Comparison of ENCODE assay signal across 26 cellular contexts in the genomic region with DNA sequence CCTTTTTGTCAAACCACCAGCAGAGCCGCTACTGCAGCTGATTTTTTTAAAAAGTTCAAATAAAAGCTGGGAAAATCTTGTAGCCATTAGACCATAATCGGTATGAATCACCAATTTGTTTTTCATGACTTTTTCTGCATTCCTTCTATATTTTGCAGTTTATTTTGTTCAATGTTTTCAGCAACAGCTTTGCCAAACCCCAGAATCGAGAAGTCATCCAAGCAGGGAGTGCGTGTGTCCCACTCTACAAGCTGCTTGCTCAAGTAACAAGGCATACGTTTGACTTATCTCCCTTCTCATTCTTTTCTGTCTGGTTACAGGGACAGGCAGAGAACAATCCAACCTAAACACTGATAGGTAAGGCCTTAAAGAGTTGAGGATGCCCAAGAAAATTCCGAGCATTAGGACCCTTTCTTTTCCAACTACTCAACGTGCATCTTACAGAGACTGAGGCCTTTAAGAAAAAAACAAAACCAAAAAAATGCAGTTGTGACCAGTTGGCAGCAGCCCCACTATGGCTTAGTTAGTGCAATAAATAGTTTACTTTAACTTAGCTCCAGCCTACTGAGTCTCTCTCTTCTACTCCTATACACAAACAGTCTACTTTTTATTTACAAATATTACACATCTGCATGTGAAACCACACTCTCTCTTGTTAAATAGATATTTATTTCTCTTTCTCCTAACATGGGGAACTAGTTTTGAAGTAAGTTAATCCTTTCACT.
DNase-seq lines count a peak whose midpoint lies in the region; TF ChIP-seq lines count a peak whose summit lies in the region.
"Had no signal": no experiment of that assay in that cellular context is flagged by ENCODE, and none has a peak within 500 bp of the region (broad histone marks: within the 10 kb centered on the region; RNA-seq: fewer than 3 reads in every experiment).

No MANE protein-coding gene starts in this region.

- TF ChIP-seq EP300 in suprapubic skin (IDR thresholded peaks at IDR 0.05) (no peak), stomach (IDR thresholded peaks at IDR 0.05) (no peak)

- H3K4me1 ChIP-seq in suprapubic skin: peaks cover 7% of the 10 kb centered on the region
- H3K4me1 ChIP-seq in ascending aorta: no peaks in the 10 kb centered on the region
- no peaks in the 10 kb centered on the region for H3K4me1 ChIP-seq in effector memory CD4-positive, alpha-beta T cell (ENCODE audit: control insufficient read depth, insufficient read depth, low read length, poor library complexity, severe bottlenecking)
- peaks cover 0 to 11% (median 5%) of the 10 kb centered on the region in 4 donors for H3K4me1 ChIP-seq in stomach
- H3K4me1 ChIP-seq: BE2C, foreskin keratinocyte, right atrium auricular region, upper lobe of right lung had no signal

- CTCF ChIA-PET in BJ (lab: Yijun Ruan, JAX): interaction anchor here (0.6 kb wide), 1 partner anchor 128 kb away, joined by 3 read pairs; no protein-coding TSS in a partner anchor

- 52% methylated on average over 7 of the region's 7 CpGs for WGBS in suprapubic skin
- WGBS in stomach, 5 donors: 50 to 63% (median 58%) methylated on average over 7 of the region's 7 CpGs

- H3K4me3 ChIP-seq in BJ (ENCODE audit: low read depth, low read length) (no peak overlapping the region), fibroblast of pulmonary artery (replicated peaks; ENCODE audit: low read depth, low read length) (no peak overlapping the region), suprapubic skin (no peak overlapping the region), ascending aorta (no peak overlapping the region), stomach (no peak overlapping the region)
- H3K4me3 ChIP-seq in effector memory CD4-positive, alpha-beta T cell (ENCODE audit: insufficient read depth, low read depth, low read length, poor library complexity, severe bottlenecking): no peak overlapping the region
- H3K4me3 ChIP-seq: A549, heart left ventricle, right atrium auricular region, upper lobe of right lung had no signal

- no peak for TF ChIP-seq POLR2A in suprapubic skin (IDR thresholded peaks at IDR 0.05)
- no peak for TF ChIP-seq POLR2A in stomach (IDR thresholded peaks at IDR 0.05)

- TF ChIP-seq CTCF in BJ (IDR thresholded peaks at IDR 0.05; ENCODE audit: insufficient read depth, low read depth, low read length) (no peak), fibroblast of pulmonary artery (IDR thresholded peaks at IDR 0.05; ENCODE audit: low read length, missing control alignments) (no peak), suprapubic skin (IDR thresholded peaks at IDR 0.05) (no peak), ascending aorta (IDR thresholded peaks at IDR 0.05) (no peak), stomach (IDR thresholded peaks at IDR 0.05) (no peak)

- intact Hi-C loops in ascending aorta (cut with DNase I): no loop called here
- intact Hi-C loops in stomach (cut with DNase I; ENCODE audit: low total_unique reads): no loop called here

- POLR2A ChIA-PET in BJ (lab: Charles Lee): interaction anchor here (0.8 kb wide), 1 partner anchor 20 kb away, joined by 4 read pairs; no protein-coding TSS in a partner anchor

- H3K27me3 ChIP-seq in BJ (ENCODE audit: control insufficient read depth, insufficient read depth, low read length): no peaks in the 10 kb centered on the region
- H3K27me3 ChIP-seq in suprapubic skin: no peaks in the 10 kb centered on the region
- H3K27me3 ChIP-seq in ascending aorta: no peaks in the 10 kb centered on the region
- no peaks in the 10 kb centered on the region for H3K27me3 ChIP-seq in effector memory CD4-positive, alpha-beta T cell (replicated peaks; ENCODE audit: control insufficient read depth, insufficient read depth, low read length, poor library complexity, severe bottlenecking)
- peaks cover 0 to 4% (median 2%) of the 10 kb centered on the region in 3 donors for H3K27me3 ChIP-seq in stomach
- H3K27me3 ChIP-seq: right atrium auricular region had no signal

- peak; percentile 47 for DNase-seq in BJ (ENCODE audit: low read depth)
- peak; percentile 34 for DNase-seq in M059J (ENCODE audit: low read depth)
- peak; percentile 15 for DNase-seq in fibroblast of pulmonary artery (ENCODE audit: low read depth)
- DNase-seq in suprapubic skin (ENCODE audit: low spot score in 2 of 2): no peak
- DNase-seq in NCI-H187 treated with DMSO at 0.1 percent for 48 hours (lab: John Stamatoyannopoulos, UW): no peak
- no peak for DNase-seq in ascending aorta (ENCODE audit: low spot score in 2 of 2)
- DNase-seq in effector memory CD4-positive, alpha-beta T cell: no peak
- DNase-seq in stomach: no peak
- DNase-seq: activated CD4-positive, alpha-beta T cell treated with anti-CD3 and anti-CD28 coated beads for 36 hours; activated CD8-positive, alpha-beta T cell treated with anti-CD3 and anti-CD28 coated beads, Interleukin-2, amount 10 ng/mL, durations not matched to agents 7 days and 5 days; BE2C; CD8-positive, alpha-beta memory T cell; foreskin keratinocyte; HCEC 1CT; heart left ventricle; NCI-H1417; NCI-H2029 treated with DMSO at 0.1 percent for 48 hours; NCI-H226; NCI-H526 treated with DMSO at 0.1 percent for 48 hours; posterior cingulate gyrus; SHP77 treated with DMSO at 0.1 percent for 48 hours; stimulated activated CD8-positive, alpha-beta memory T cell treated with anti-CD3 and anti-CD28 coated beads, Interleukin-4, amount 100 ng/mL, for 48 hours; T-helper 9 cell; upper lobe of right lung had no signal

- H3K36me3 ChIP-seq in BJ (ENCODE audit: control insufficient read depth, insufficient read depth, low read length) (no peaks in the 10 kb centered on the region), suprapubic skin (no peaks in the 10 kb centered on the region), ascending aorta (no peaks in the 10 kb centered on the region), stomach (no peaks in the 10 kb centered on the region)
- no peaks in the 10 kb centered on the region for H3K36me3 ChIP-seq in effector memory CD4-positive, alpha-beta T cell (ENCODE audit: control insufficient read depth, insufficient read depth, low read length)
- H3K36me3 ChIP-seq: BE2C, heart left ventricle, right atrium auricular region, upper lobe of right lung had no signal

- H3K9me3 ChIP-seq in suprapubic skin (no peaks in the 10 kb centered on the region), ascending aorta (no peaks in the 10 kb centered on the region), stomach (no peaks in the 10 kb centered on the region)
- no peaks in the 10 kb centered on the region for H3K9me3 ChIP-seq in effector memory CD4-positive, alpha-beta T cell (ENCODE audit: control insufficient read depth, low read length)
- H3K9me3 ChIP-seq: A549, BE2C, heart left ventricle, right atrium auricular region, upper lobe of right lung had no signal

- H3K27ac ChIP-seq in suprapubic skin: peak overlapping the region; percentile 39
- no peak overlapping the region for H3K27ac ChIP-seq in ascending aorta
- H3K27ac ChIP-seq in effector memory CD4-positive, alpha-beta T cell (ENCODE audit: insufficient read depth, low read length, poor library complexity, severe bottlenecking): no peak overlapping the region
- no peak overlapping the region for H3K27ac ChIP-seq in stomach
- H3K27ac ChIP-seq: A549, foreskin keratinocyte, heart left ventricle, right atrium auricular region, upper lobe of right lung had no signal

Comparison
In these comparisons a context has a peak if more than half of its experiments do, and no peak if none do; other contexts are left out.
1. DNase-seq: peak in BJ (single experiment), M059J (single experiment) and fibroblast of pulmonary artery (single experiment); none in suprapubic skin (0 of 2), NCI-H187 treated with DMSO at 0.1 percent for 48 hours (single experiment), ascending aorta (0 of 2), effector memory CD4-positive, alpha-beta T cell (0 of 3) and stomach (single experiment).